9 cellular contexts compared by ENCODE assay signal in genomic region chr17:55089955-55090573, GRCh38.
DNase-seq lines count a peak whose midpoint lies in the region; ATAC-seq, FAIRE-seq and TF ChIP-seq lines count a peak whose summit lies in the region.
"Had no signal": no experiment of that assay in that cellular context is flagged by ENCODE, and none has a peak within 500 bp of the region (broad histone marks: within the 10 kb centered on the region; RNA-seq: fewer than 3 reads in every experiment).

No MANE protein-coding gene starts in this region.

- H3K36me3 ChIP-seq in pancreas = no peaks in the 10 kb centered on the region

- H3K9me3 ChIP-seq in pancreas = no peaks in the 10 kb centered on the region

- H3K4me1 ChIP-seq in pancreas = no peaks in the 10 kb centered on the region

- intact Hi-C loops in sciatic nerve (cut with DNase I) = no loop called here
- intact Hi-C loops in pancreas (cut with DNase I) = no loop called here

- TF ChIP-seq CTCF in GM13977 (IDR thresholded peaks at IDR 0.05; ENCODE audit: extremely low read depth, insufficient read depth, missing control alignments) (no peak), pancreas (IDR thresholded peaks at IDR 0.05) (no peak)

- in situ Hi-C loops in GM13977 (cut with MboI; ENCODE audit: low pct_unique_long_range_greater_than_20kb, low sequenced_read_pairs, unreplicated experiment) = no loop called here

- DNase-seq in GM13977 (ENCODE audit: low spot score) (peak; percentile 41), activated T-cell treated with anti-CD3 and anti-CD28 coated beads for 48 hours (ENCODE audit: low read depth) (peak; percentile 11), lung microvascular endothelial cell (ENCODE audit: low read depth in 2 of 2) (peak; percentile 26 to 43), sciatic nerve (ENCODE audit: low spot score) (no peak), pancreas (no peak), occipital lobe (lab: John Stamatoyannopoulos, UW) (no peak)
- peak; percentile 80 for DNase-seq in Jurkat, Clone E6-1 (ENCODE audit: low read depth, low spot score)

- no peak overlapping the region for H3K4me3 ChIP-seq in Jurkat, Clone E6-1 (ENCODE audit: low read length)
- H3K4me3 ChIP-seq in pancreas = no peak overlapping the region

- WGBS in pancreas, 2 donors = 86 to 90% methylated on average over 4 of the region's 4 CpGs

- H3K27ac ChIP-seq in pancreas = no peak overlapping the region

- H3K27me3 ChIP-seq in pancreas = no peaks in the 10 kb centered on the region

- no peak for FAIRE-seq in pancreas (lab: Jason Lieb, UNC)

- peak; percentile 97 for ATAC-seq in GM21619 (IDR thresholded peaks at IDR 0.05; ENCODE audit: unreplicated experiment)
- no peak for ATAC-seq in sciatic nerve
- no peak for ATAC-seq in pancreas
- ATAC-seq: naive thymus-derived CD8-positive, alpha-beta T cell had no signal

Comparison
In these comparisons a context has a peak if more than half of its experiments do, and no peak if none do; other contexts are left out.
1. DNase-seq: peak in GM13977 (single experiment), Jurkat, Clone E6-1 (single experiment), activated T-cell treated with anti-CD3 and anti-CD28 coated beads for 48 hours (single experiment) and lung microvascular endothelial cell (2 of 2); none in sciatic nerve (single experiment), pancreas (0 of 6) and occipital lobe (single experiment).